ENCODE assay signal across 8 cellular contexts in genomic region chr17:74204474-74204873, GRCh38. TPM values are rescaled to one million over a fixed set of nuclear protein-coding genes. Genes with fewer than 3 reads are reported as not detected.
DNase-seq lines count a peak whose midpoint lies in the region; ATAC-seq and TF ChIP-seq lines count a peak whose summit lies in the region.

No MANE protein-coding gene starts in this region.

- peaks cover 42% of the 10 kb centered on the region for H3K4me1 Mint-ChIP-seq in activated T-helper 1 cell treated with anti-CD3 and anti-CD28 coated beads, Interleukin-12 subunit alpha, Interleukin-12 subunit beta, Interleukin-2, Interleukin-4 antibody, amounts not matched to agents 30 ng/mL and 10 ng/mL and 1 ng/mL, durations not matched to agents 14 hours and 24 hours and 36 hours (ENCODE audit: low read depth)
- H3K4me1 Mint-ChIP-seq in stimulated activated effector memory CD8-positive, alpha-beta T cell treated with anti-CD3 and anti-CD28 coated beads, Interleukin-12 subunit alpha, Interleukin-12 subunit beta, amount 100 ng/mL, for 72 hours, result peaks cover 50% of the 10 kb centered on the region

- ATAC-seq in stimulated activated effector memory CD8-positive, alpha-beta T cell treated with anti-CD3 and anti-CD28 coated beads, Interleukin-12 subunit alpha, Interleukin-12 subunit beta, amount 100 ng/mL, for 72 hours, result no peak

- H3K36me3 Mint-ChIP-seq in activated T-helper 1 cell treated with anti-CD3 and anti-CD28 coated beads, Interleukin-12 subunit alpha, Interleukin-12 subunit beta, Interleukin-2, Interleukin-4 antibody, amounts not matched to agents 30 ng/mL and 10 ng/mL and 1 ng/mL, durations not matched to agents 14 hours and 24 hours and 36 hours (ENCODE audit: low read depth), result peaks cover 39% of the 10 kb centered on the region
- H3K36me3 Mint-ChIP-seq in stimulated activated effector memory CD8-positive, alpha-beta T cell treated with anti-CD3 and anti-CD28 coated beads, Interleukin-12 subunit alpha, Interleukin-12 subunit beta, amount 100 ng/mL, for 72 hours, result peaks cover 71% of the 10 kb centered on the region

- H3K4me3 Mint-ChIP-seq in activated T-helper 1 cell treated with anti-CD3 and anti-CD28 coated beads, Interleukin-12 subunit alpha, Interleukin-12 subunit beta, Interleukin-2, Interleukin-4 antibody, amounts not matched to agents 30 ng/mL and 10 ng/mL and 1 ng/mL, durations not matched to agents 14 hours and 24 hours and 36 hours, result peak overlapping the region; percentile 99
- H3K4me3 Mint-ChIP-seq in stimulated activated effector memory CD8-positive, alpha-beta T cell treated with anti-CD3 and anti-CD28 coated beads, Interleukin-12 subunit alpha, Interleukin-12 subunit beta, amount 100 ng/mL, for 72 hours, result peak overlapping the region; percentile 96

- intact Hi-C loops in activated T-helper 1 cell treated with anti-CD3 and anti-CD28 coated beads, Interleukin-12 subunit alpha, Interleukin-12 subunit beta, Interleukin-2, Interleukin-4 antibody, amounts not matched to agents 30 ng/mL and 10 ng/mL and 1 ng/mL, durations not matched to agents 14 hours and 24 hours and 36 hours (cut with micrococcal nuclease), result loop anchor here (5.0 kb wide), 2 partner anchors 308 to 533 kb away; partner anchors contain the start of gene RAB37

- DNase-seq in HFF-Myc (ENCODE audit: extremely low read depth, low read depth) (no peak), 8988T (no peak), NCI-H82 (lab: John Stamatoyannopoulos, UW) (no peak), NCI-H1417 treated with DMSO at 0.1 percent for 48 hours (lab: John Stamatoyannopoulos, UW) (no peak), OCI-M1 (lab: John Stamatoyannopoulos, UW) (no peak)
- no peak for DNase-seq in activated T-helper 1 cell treated with anti-CD3 and anti-CD28 coated beads, Interleukin-12 subunit alpha, Interleukin-12 subunit beta, Interleukin-2, Interleukin-4 antibody, amounts not matched to agents 30 ng/mL and 10 ng/mL and 1 ng/mL, durations not matched to agents 14 hours and 24 hours and 36 hours (ENCODE audit: low spot score)
- DNase-seq in stimulated activated effector memory CD8-positive, alpha-beta T cell treated with anti-CD3 and anti-CD28 coated beads, Interleukin-12 subunit alpha, Interleukin-12 subunit beta, amount 100 ng/mL, for 72 hours (ENCODE audit: low spot score in 2 of 2), result no peak

- TF ChIP-seq CTCF in HFF-Myc (IDR thresholded peaks at IDR 0.05; ENCODE audit: low read depth, low read length, missing control alignments), result no peak

- H3K27me3 Mint-ChIP-seq in activated T-helper 1 cell treated with anti-CD3 and anti-CD28 coated beads, Interleukin-12 subunit alpha, Interleukin-12 subunit beta, Interleukin-2, Interleukin-4 antibody, amounts not matched to agents 30 ng/mL and 10 ng/mL and 1 ng/mL, durations not matched to agents 14 hours and 24 hours and 36 hours (ENCODE audit: insufficient read depth), result peaks cover 23% of the 10 kb centered on the region

- peak overlapping the region; percentile 99 for H3K27ac Mint-ChIP-seq in activated T-helper 1 cell treated with anti-CD3 and anti-CD28 coated beads, Interleukin-12 subunit alpha, Interleukin-12 subunit beta, Interleukin-2, Interleukin-4 antibody, amounts not matched to agents 30 ng/mL and 10 ng/mL and 1 ng/mL, durations not matched to agents 14 hours and 24 hours and 36 hours
- H3K27ac Mint-ChIP-seq in stimulated activated effector memory CD8-positive, alpha-beta T cell treated with anti-CD3 and anti-CD28 coated beads, Interleukin-12 subunit alpha, Interleukin-12 subunit beta, amount 100 ng/mL, for 72 hours, result peak overlapping the region; percentile 99

- no peaks in the 10 kb centered on the region for H3K9me3 Mint-ChIP-seq in activated T-helper 1 cell treated with anti-CD3 and anti-CD28 coated beads, Interleukin-12 subunit alpha, Interleukin-12 subunit beta, Interleukin-2, Interleukin-4 antibody, amounts not matched to agents 30 ng/mL and 10 ng/mL and 1 ng/mL, durations not matched to agents 14 hours and 24 hours and 36 hours
- H3K9me3 Mint-ChIP-seq in stimulated activated effector memory CD8-positive, alpha-beta T cell treated with anti-CD3 and anti-CD28 coated beads, Interleukin-12 subunit alpha, Interleukin-12 subunit beta, amount 100 ng/mL, for 72 hours, result no peaks in the 10 kb centered on the region

- peak overlapping the region; percentile 99 for H3K4me3 ChIP-seq in HFF-Myc (replicated peaks; ENCODE audit: low read depth, low read length)
- H3K4me3 ChIP-seq in iPS-11a (ENCODE audit: low read depth, low read length), result peak overlapping the region; percentile 89

RNA-seq across cellular contexts. Expression of gene RPL38, which starts 1.0 kb away (rescaled TPM):
- total RNA-seq in activated T-helper 1 cell treated with anti-CD3 and anti-CD28 coated beads, Interleukin-12 subunit alpha, Interleukin-12 subunit beta, Interleukin-2, Interleukin-4 antibody, amounts not matched to agents 30 ng/mL and 10 ng/mL and 1 ng/mL, durations not matched to agents 14 hours and 24 hours and 36 hours, result 1,123 and 1,161 TPM in 2 replicates

RNA-seq across cellular contexts. Expression of gene TTYH2, which starts 8.9 kb away (rescaled TPM):
- total RNA-seq in activated T-helper 1 cell treated with anti-CD3 and anti-CD28 coated beads, Interleukin-12 subunit alpha, Interleukin-12 subunit beta, Interleukin-2, Interleukin-4 antibody, amounts not matched to agents 30 ng/mL and 10 ng/mL and 1 ng/mL, durations not matched to agents 14 hours and 24 hours and 36 hours, result 5.7 and 6.8 TPM in 2 replicates
